In the genomic region with DNA sequence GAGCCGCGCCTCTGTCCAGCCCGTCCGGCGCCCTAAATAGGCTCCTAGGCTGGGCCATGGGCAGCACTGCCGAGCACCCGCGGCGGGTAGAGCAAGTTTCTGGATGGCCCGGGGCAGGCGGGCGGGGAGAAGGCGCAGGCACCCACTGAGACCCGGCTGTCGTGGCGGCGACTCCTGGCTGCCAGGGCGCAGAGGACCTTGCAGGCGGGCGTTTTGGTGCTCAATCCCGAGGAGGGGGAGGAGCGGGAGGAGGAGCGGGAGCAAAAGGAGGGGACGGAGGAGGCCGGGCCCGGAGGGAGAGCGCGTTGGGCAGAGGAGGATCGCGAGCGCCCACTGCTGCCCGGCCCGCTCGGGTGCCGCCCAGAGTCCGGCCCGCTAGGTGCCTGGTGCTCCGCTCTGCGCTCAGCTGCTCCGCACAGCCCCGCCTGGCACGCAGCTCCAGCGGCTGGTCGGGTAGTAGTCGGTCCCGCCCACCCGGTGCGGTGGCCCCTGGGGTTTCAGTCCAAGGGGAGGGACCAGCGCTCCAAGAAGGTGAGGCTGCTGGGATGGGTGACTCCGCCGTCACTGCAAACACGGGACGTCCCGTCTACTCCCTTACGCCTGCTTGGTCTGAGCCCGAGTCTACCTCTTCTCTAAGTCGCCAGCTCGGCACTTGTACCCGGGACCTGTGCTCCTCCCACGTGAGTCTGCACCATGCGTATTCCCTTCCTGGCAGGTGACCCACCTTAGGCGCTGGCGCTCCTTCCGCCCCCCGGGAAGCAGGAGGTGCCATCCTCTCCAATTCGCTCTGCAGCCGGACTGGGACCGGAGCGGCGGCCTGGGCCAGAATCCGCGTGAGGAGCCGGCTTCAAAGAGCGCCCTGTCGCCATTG, we compare ENCODE assay signal across 8 cellular contexts. TPM values are rescaled to one million over a fixed set of nuclear protein-coding genes. Genes with fewer than 3 reads are reported as not detected.
A peak's percentile ranks its signal among the peaks of the same experiment; 100 is the strongest.
DNase-seq lines count a peak whose midpoint lies in the region; ATAC-seq and TF ChIP-seq lines count a peak whose summit lies in the region.

Gene HS3ST1 (minus strand): TSS at position 194 of the 871 bp plus-strand sequence. CDS start 28,889 bp downstream, outside the sequence.

- H3K27ac Mint-ChIP-seq in T-helper 1 cell treated with Interleukin-12 subunit alpha and Interleukin-12 subunit beta and Interleukin-4 antibody, amounts not matched to agents 30 μg/mL and 1 μg/mL, for 36 hours: no peak within 1 kb of the TSS

- H3K9me3 ChIP-seq in ES-I3 (ENCODE audit: control insufficient read depth, insufficient read depth, low read length) (no peaks in the 10 kb centered on the region), A673 (ENCODE audit: low read depth, low read length, poor library complexity, severe bottlenecking) (peaks cover 5% of the 10 kb centered on the region)

- intact Hi-C loops in A673 (cut with micrococcal nuclease; ENCODE audit: unreplicated experiment): no loop called here

- H3K27me3 Mint-ChIP-seq in T-helper 1 cell treated with Interleukin-12 subunit alpha and Interleukin-12 subunit beta and Interleukin-4 antibody, amounts not matched to agents 30 μg/mL and 1 μg/mL, for 36 hours (ENCODE audit: low read depth): peaks cover 72% of the 10 kb centered on the region

- CTCF ChIA-PET in A673 (lab: Charles Lee): no interaction called here

- ATAC-seq in GM21717 (IDR thresholded peaks at IDR 0.05; ENCODE audit: unreplicated experiment): peak; percentile 91
- peak; percentile 93 for ATAC-seq in left lobe of liver

- H3K9me3 Mint-ChIP-seq in T-helper 1 cell treated with Interleukin-12 subunit alpha and Interleukin-12 subunit beta and Interleukin-4 antibody, amounts not matched to agents 30 μg/mL and 1 μg/mL, for 36 hours: no peaks in the 10 kb centered on the region

- peak within 1 kb of the TSS; percentile 35 to 76 for H3K27ac ChIP-seq in coronary artery
- no peak within 1 kb of the TSS for H3K27ac ChIP-seq in A673 (ENCODE audit: low read depth, low read length, poor library complexity, severe bottlenecking)

- H3K4me3 ChIP-seq in coronary artery (peak within 1 kb of the TSS; percentile 84), A673 (ENCODE audit: low read depth, low read length, poor library complexity, severe bottlenecking) (no peak within 1 kb of the TSS)

- peak within 1 kb of the TSS; percentile 75 for H3K9ac ChIP-seq in ES-I3 (ENCODE audit: low read depth, low read length)

- no peaks in the 10 kb centered on the region for H3K27me3 ChIP-seq in A673 (replicated peaks; ENCODE audit: insufficient read depth, low read depth, low read length, poor library complexity)

- BruUV-seq in A673 (replicated peaks; lab: Mats Ljungman, UMichigan): no TSS peak

- 0 out of 2 replicates have a peak, but pooled peaks cover 3% of the 10 kb centered on the region for H3K4me1 ChIP-seq in ES-I3 (ENCODE audit: insufficient read depth, low read length)
- no peaks in the 10 kb centered on the region for H3K4me1 ChIP-seq in A673 (ENCODE audit: insufficient read depth, low read length, poor library complexity, severe bottlenecking)

- H3K4me3 Mint-ChIP-seq in T-helper 1 cell treated with Interleukin-12 subunit alpha and Interleukin-12 subunit beta and Interleukin-4 antibody, amounts not matched to agents 30 μg/mL and 1 μg/mL, for 36 hours: peak within 1 kb of the TSS; percentile 34

- no peak for TF ChIP-seq EP300 in Ishikawa (IDR thresholded peaks at IDR 0.05; ENCODE audit: borderline replicate concordance)

- TF ChIP-seq RAD21 in Ishikawa (IDR thresholded peaks at IDR 0.05; ENCODE audit: low read depth): peak; percentile 44; the same call in 1 of the 2 replicates

- TF ChIP-seq CTCF in coronary artery (IDR thresholded peaks at IDR 0.05) (peak; percentile 65), A673 (conservative IDR thresholded peaks at IDR 0.05; ENCODE audit: low read depth, low read length) (no peak)

- no peaks in the 10 kb centered on the region for H3K36me3 ChIP-seq in ES-I3 (ENCODE audit: insufficient read depth, low read length)
- H3K36me3 ChIP-seq in A673 (ENCODE audit: insufficient read depth, low read length, poor library complexity, severe bottlenecking): no peaks in the 10 kb centered on the region

- no peaks in the 10 kb centered on the region for H3K36me3 Mint-ChIP-seq in T-helper 1 cell treated with Interleukin-12 subunit alpha and Interleukin-12 subunit beta and Interleukin-4 antibody, amounts not matched to agents 30 μg/mL and 1 μg/mL, for 36 hours (ENCODE audit: low read depth)

- H3K4me1 Mint-ChIP-seq in T-helper 1 cell treated with Interleukin-12 subunit alpha and Interleukin-12 subunit beta and Interleukin-4 antibody, amounts not matched to agents 30 μg/mL and 1 μg/mL, for 36 hours (ENCODE audit: low read depth): peaks cover 9% of the 10 kb centered on the region

- POLR2A ChIA-PET in A673 (lab: Charles Lee; ENCODE audit: low non-redundant PET): interaction anchor here (0.6 kb wide), 1 partner anchor 526 kb away, joined by 3 read pairs; no protein-coding TSS in a partner anchor

- peak; percentile 80 for DNase-seq in coronary artery (ENCODE audit: low spot score)
- peak; percentile 58 for DNase-seq in left lobe of liver (ENCODE audit: low spot score)
- DNase-seq in stimulated activated CD4-positive, alpha-beta T cell treated with anti-CD3 and anti-CD28 coated beads, Interleukin-12 subunit alpha, Interleukin-12 subunit beta, amount 100 ng/mL, for 48 hours (ENCODE audit: low read depth in 2 of 3, low spot score in 1 of 3): peak; percentile 15 to 32 (median 15)
- no peak for DNase-seq in A673 (ENCODE audit: low spot score)

TF ChIP-seq in Ishikawa, 13 proteins besides CTCF, POLR2A, EP300 and RAD21:
- TF ChIP-seq, protein P1, sequence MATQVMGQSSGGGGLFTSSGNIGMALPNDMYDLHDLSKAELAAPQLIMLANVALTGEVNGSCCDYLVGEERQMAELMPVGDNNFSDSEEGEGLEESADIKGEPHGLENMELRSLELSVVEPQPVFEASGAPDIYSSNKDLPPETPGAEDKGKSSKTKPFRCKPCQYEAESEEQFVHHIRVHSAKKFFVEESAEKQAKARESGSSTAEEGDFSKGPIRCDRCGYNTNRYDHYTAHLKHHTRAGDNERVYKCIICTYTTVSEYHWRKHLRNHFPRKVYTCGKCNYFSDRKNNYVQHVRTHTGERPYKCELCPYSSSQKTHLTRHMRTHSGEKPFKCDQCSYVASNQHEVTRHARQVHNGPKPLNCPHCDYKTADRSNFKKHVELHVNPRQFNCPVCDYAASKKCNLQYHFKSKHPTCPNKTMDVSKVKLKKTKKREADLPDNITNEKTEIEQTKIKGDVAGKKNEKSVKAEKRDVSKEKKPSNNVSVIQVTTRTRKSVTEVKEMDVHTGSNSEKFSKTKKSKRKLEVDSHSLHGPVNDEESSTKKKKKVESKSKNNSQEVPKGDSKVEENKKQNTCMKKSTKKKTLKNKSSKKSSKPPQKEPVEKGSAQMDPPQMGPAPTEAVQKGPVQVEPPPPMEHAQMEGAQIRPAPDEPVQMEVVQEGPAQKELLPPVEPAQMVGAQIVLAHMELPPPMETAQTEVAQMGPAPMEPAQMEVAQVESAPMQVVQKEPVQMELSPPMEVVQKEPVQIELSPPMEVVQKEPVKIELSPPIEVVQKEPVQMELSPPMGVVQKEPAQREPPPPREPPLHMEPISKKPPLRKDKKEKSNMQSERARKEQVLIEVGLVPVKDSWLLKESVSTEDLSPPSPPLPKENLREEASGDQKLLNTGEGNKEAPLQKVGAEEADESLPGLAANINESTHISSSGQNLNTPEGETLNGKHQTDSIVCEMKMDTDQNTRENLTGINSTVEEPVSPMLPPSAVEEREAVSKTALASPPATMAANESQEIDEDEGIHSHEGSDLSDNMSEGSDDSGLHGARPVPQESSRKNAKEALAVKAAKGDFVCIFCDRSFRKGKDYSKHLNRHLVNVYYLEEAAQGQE (IDR thresholded peaks at IDR 0.05; ENCODE audit: low read depth): no peak
- TF ChIP-seq YY1 (IDR thresholded peaks at IDR 0.05; ENCODE audit: low read depth): no peak
- TF ChIP-seq, protein P2, sequence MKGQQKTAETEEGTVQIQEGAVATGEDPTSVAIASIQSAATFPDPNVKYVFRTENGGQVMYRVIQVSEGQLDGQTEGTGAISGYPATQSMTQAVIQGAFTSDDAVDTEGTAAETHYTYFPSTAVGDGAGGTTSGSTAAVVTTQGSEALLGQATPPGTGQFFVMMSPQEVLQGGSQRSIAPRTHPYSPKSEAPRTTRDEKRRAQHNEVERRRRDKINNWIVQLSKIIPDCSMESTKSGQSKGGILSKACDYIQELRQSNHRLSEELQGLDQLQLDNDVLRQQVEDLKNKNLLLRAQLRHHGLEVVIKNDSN (IDR thresholded peaks at IDR 0.05): 0 out of 2 replicates have a peak, but pooled peaks have one; percentile 8
- TF ChIP-seq TEAD4 (IDR thresholded peaks at IDR 0.05): peak; percentile 8; the same call in 1 of the 2 replicates
- peak; percentile 21; the same call in 1 of the 2 replicates for TF ChIP-seq MAX (IDR thresholded peaks at IDR 0.05)
- no peak for TF ChIP-seq ZBTB7A (IDR thresholded peaks at IDR 0.05; ENCODE audit: low read depth)
- no peak for TF ChIP-seq EGR1 (IDR thresholded peaks at IDR 0.05)

RNA-seq across cellular contexts. Expression of gene HS3ST1, which starts in this region (rescaled TPM):
- total RNA-seq in left lobe of liver (0.08 TPM), A673 (2021) (not detected in 2 replicates)

Comparison
In these comparisons a context has a peak if more than half of its experiments do, and no peak if none do; other contexts are left out.
1. Peak in DNase-seq and ATAC-seq in left lobe of liver; RNA of the gene not detected or under 1 TPM.